ENCODE assay signal across 2 cellular contexts in the genomic region with DNA sequence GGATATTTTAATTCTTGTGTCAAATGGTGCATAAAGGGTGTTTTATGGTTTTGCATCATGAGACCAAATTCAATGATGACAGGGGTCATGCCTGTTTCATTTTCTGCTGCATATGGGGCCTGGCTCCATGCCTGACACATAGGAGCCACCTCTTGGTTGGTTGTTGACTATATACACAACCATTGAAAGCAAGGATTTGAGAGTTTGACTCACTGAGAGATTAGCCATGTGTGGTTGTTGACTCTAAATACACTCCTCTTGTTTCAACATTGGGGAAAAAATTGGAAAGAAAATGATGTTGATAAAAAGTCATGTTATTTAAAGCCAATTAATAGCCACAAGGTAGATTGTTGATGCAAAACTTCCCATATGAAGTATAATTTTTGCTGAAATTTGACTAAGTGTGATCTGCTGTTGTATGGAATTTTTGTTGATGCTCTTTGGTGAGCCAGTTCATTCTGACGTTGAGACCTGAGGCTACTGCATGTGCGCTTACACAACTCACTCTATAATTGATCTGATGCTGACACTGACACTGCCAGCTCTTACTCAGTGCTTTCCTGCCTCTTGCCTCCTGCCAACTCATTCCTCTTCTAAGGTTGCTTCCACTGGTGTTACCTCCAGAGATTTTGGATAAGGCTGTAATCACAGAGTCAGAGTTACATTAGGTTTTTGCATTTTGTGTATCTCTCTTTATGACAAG.
TF ChIP-seq lines count a peak whose summit lies in the region.

No MANE protein-coding gene starts in this region.

TF ChIP-seq in A549, 52 proteins besides CTCF, POLR2A, EP300 and RAD21 (continued from another document):
- TF ChIP-seq, protein P1, sequence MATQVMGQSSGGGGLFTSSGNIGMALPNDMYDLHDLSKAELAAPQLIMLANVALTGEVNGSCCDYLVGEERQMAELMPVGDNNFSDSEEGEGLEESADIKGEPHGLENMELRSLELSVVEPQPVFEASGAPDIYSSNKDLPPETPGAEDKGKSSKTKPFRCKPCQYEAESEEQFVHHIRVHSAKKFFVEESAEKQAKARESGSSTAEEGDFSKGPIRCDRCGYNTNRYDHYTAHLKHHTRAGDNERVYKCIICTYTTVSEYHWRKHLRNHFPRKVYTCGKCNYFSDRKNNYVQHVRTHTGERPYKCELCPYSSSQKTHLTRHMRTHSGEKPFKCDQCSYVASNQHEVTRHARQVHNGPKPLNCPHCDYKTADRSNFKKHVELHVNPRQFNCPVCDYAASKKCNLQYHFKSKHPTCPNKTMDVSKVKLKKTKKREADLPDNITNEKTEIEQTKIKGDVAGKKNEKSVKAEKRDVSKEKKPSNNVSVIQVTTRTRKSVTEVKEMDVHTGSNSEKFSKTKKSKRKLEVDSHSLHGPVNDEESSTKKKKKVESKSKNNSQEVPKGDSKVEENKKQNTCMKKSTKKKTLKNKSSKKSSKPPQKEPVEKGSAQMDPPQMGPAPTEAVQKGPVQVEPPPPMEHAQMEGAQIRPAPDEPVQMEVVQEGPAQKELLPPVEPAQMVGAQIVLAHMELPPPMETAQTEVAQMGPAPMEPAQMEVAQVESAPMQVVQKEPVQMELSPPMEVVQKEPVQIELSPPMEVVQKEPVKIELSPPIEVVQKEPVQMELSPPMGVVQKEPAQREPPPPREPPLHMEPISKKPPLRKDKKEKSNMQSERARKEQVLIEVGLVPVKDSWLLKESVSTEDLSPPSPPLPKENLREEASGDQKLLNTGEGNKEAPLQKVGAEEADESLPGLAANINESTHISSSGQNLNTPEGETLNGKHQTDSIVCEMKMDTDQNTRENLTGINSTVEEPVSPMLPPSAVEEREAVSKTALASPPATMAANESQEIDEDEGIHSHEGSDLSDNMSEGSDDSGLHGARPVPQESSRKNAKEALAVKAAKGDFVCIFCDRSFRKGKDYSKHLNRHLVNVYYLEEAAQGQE (IDR thresholded peaks at IDR 0.05), result no peak
- no peak for TF ChIP-seq JUNB (IDR thresholded peaks at IDR 0.05)

TF ChIP-seq in GM23338, 12 proteins besides CTCF, POLR2A, EP300 and RAD21 (continued from another document):
- TF ChIP-seq, protein P2, sequence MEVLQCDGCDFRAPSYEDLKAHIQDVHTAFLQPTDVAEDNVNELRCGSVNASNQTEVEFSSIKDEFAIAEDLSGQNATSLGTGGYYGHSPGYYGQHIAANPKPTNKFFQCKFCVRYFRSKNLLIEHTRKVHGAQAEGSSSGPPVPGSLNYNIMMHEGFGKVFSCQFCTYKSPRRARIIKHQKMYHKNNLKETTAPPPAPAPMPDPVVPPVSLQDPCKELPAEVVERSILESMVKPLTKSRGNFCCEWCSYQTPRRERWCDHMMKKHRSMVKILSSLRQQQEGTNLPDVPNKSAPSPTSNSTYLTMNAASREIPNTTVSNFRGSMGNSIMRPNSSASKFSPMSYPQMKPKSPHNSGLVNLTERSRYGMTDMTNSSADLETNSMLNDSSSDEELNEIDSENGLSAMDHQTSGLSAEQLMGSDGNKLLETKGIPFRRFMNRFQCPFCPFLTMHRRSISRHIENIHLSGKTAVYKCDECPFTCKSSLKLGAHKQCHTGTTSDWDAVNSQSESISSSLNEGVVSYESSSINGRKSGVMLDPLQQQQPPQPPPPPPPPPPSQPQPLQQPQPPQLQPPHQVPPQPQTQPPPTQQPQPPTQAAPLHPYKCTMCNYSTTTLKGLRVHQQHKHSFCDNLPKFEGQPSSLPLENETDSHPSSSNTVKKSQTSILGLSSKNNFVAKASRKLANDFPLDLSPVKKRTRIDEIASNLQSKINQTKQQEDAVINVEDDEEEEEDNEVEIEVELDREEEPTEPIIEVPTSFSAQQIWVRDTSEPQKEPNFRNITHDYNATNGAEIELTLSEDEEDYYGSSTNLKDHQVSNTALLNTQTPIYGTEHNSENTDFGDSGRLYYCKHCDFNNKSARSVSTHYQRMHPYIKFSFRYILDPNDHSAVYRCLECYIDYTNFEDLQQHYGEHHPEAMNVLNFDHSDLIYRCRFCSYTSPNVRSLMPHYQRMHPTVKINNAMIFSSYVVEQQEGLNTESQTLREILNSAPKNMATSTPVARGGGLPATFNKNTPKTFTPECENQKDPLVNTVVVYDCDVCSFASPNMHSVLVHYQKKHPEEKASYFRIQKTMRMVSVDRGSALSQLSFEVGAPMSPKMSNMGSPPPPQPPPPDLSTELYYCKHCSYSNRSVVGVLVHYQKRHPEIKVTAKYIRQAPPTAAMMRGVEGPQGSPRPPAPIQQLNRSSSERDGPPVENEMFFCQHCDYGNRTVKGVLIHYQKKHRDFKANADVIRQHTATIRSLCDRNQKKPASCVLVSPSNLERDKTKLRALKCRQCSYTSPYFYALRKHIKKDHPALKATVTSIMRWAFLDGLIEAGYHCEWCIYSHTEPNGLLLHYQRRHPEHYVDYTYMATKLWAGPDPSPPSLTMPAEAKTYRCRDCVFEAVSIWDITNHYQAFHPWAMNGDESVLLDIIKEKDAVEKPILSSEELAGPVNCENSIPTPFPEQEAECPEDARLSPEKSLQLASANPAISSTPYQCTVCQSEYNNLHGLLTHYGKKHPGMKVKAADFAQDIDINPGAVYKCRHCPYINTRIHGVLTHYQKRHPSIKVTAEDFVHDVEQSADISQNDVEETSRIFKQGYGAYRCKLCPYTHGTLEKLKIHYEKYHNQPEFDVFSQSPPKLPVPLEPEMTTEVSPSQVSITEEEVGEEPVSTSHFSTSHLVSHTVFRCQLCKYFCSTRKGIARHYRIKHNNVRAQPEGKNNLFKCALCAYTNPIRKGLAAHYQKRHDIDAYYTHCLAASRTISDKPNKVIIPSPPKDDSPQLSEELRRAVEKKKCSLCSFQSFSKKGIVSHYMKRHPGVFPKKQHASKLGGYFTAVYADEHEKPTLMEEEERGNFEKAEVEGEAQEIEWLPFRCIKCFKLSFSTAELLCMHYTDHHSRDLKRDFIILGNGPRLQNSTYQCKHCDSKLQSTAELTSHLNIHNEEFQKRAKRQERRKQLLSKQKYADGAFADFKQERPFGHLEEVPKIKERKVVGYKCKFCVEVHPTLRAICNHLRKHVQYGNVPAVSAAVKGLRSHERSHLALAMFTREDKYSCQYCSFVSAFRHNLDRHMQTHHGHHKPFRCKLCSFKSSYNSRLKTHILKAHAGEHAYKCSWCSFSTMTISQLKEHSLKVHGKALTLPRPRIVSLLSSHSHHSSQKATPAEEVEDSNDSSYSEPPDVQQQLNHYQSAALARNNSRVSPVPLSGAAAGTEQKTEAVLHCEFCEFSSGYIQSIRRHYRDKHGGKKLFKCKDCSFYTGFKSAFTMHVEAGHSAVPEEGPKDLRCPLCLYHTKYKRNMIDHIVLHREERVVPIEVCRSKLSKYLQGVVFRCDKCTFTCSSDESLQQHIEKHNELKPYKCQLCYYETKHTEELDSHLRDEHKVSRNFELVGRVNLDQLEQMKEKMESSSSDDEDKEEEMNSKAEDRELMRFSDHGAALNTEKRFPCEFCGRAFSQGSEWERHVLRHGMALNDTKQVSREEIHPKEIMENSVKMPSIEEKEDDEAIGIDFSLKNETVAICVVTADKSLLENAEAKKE (CRISPR knock-in tag; IDR thresholded peaks at IDR 0.05), result no peak
- TF ChIP-seq, protein P1 (IDR thresholded peaks at IDR 0.05; ENCODE audit: unreplicated experiment), result no peak
- TF ChIP-seq NANOG (IDR thresholded peaks at IDR 0.05; ENCODE audit: borderline replicate concordance), result no peak
- no peak for TF ChIP-seq EZH2 (IDR thresholded peaks at IDR 0.05; ENCODE audit: low read depth, unreplicated experiment)
